Comparison of ENCODE assay signal across 11 cellular contexts in the genomic region with DNA sequence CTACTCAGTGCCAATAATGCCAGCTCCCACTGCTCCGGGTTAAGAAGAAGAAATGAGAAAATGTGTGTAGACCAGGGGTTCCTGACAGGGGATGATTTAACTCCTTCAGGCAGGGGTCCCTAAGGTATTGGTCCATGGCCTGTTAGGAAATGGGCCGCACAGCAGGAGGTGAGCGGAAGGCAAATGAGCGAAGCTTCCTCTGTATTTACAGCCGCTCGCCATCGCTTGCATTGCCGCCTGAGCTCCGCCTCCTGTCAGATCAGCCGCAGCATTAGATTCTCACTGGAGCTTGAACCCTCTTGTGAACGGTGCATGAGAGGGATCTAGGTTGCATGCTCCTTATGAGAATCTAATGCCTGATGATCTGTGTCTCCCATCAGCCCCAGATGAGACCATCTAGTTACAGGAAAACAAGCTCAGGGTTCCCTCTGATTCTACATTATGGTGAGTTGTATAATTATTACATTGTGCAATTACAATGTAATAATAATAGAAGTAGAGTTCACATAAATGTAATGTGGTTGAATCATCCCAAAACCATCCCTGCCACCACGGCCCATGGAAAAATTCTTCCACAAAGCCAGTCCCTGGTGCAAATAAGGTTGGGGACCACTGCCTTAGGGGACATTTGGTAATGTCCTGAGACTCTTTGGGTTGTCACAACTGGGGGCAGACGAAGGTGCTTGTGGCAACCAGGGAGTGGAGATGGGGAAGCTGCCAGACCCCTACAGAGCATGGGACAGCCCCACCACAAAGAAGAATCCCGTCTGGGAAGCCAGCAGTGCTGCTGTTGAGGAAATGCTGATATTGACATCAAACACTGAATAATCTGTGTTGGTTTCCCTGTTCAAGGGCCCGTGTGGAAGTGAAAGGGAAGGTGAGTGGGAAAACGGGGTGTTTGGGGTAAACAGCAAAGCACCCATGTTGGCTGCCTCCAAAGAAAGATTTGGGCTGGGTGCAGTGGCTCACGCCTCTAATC.
DNase-seq lines count a peak whose midpoint lies in the region; ATAC-seq, FAIRE-seq and TF ChIP-seq lines count a peak whose summit lies in the region.
"Had no signal": no experiment of that assay in that cellular context is flagged by ENCODE, and none has a peak within 500 bp of the region (broad histone marks: within the 10 kb centered on the region; RNA-seq: fewer than 3 reads in every experiment).

No MANE protein-coding gene starts in this region.

- no peaks in the 10 kb centered on the region for H3K79me2 ChIP-seq in hepatocyte

- no peak overlapping the region for H3K9ac ChIP-seq in rectal smooth muscle tissue (ENCODE audit: low read length)

- peaks cover 28% of the 10 kb centered on the region for H3K4me1 ChIP-seq in A549
- H3K4me1 ChIP-seq in SJCRH30 = peaks cover 32% of the 10 kb centered on the region
- H3K4me1 ChIP-seq in hepatocyte (ENCODE audit: insufficient read depth) = peaks cover 8% of the 10 kb centered on the region
- H3K4me1 ChIP-seq in rectal smooth muscle tissue (ENCODE audit: control insufficient read depth, insufficient read depth, low read length) = peaks cover 15% of the 10 kb centered on the region

- no peak overlapping the region for H2AFZ ChIP-seq in hepatocyte

- 93% methylated on average over 17 of the region's 17 CpGs for WGBS in A549 (ENCODE audit: missing lambda C conversion rate)
- WGBS in hepatocyte (ENCODE audit: low lambda C conversion rate, missing lambda C conversion rate) = 97% methylated on average over 17 of the region's 17 CpGs

- no peak for TF ChIP-seq POLR2A in A549 (IDR thresholded peaks at IDR 0.05; ENCODE audit: low read length)

- no peaks in the 10 kb centered on the region for H4K20me1 ChIP-seq in hepatocyte (ENCODE audit: insufficient read depth, poor library complexity, severe bottlenecking)

- H3K4me2 ChIP-seq in A549 = peak overlapping the region; percentile 39; the same call in 2 of the 3 replicates
- H3K4me2 ChIP-seq in hepatocyte = no peak overlapping the region

- DNase-seq in A549 (ENCODE audit: low read depth in 1 of 2, low spot score in 1 of 2) = no peak
- no peak for DNase-seq in SJCRH30
- peak; percentile 1 for DNase-seq in hepatocyte (ENCODE audit: low spot score)
- no peak for DNase-seq in hepatic stellate cell (ENCODE audit: low spot score)
- no peak for DNase-seq in omental fat pad (ENCODE audit: low spot score)
- DNase-seq: activated naive CD4-positive, alpha-beta T cell treated with Interleukin-2 at 50 U/mL for 16 hours; AML-193; SHP77 had no signal

- TF ChIP-seq CTCF in A549 (IDR thresholded peaks at IDR 0.05) (no peak), hepatocyte (IDR thresholded peaks at IDR 0.05; ENCODE audit: poor library complexity) (no peak), omental fat pad (IDR thresholded peaks at IDR 0.05) (no peak)

- ATAC-seq in A549 (no peak), omental fat pad (ENCODE audit: low FRiP score) (no peak), GM18520 (IDR thresholded peaks at IDR 0.05; ENCODE audit: unreplicated experiment) (no peak)
- no peak for ATAC-seq in activated CD4-positive, CD25-positive, alpha-beta regulatory T cell treated with anti-CD3 and anti-CD28 coated beads, Interleukin-2, amount 50 U/mL, for 24 hours

- 0 out of 3 replicates have a peak, but pooled peaks cover 4% of the 10 kb centered on the region for H3K9me3 ChIP-seq in A549
- no peaks in the 10 kb centered on the region for H3K9me3 ChIP-seq in SJCRH30 (replicated peaks)
- no peaks in the 10 kb centered on the region for H3K9me3 ChIP-seq in hepatocyte (ENCODE audit: low read depth)

- no peaks in the 10 kb centered on the region for H3K9me2 ChIP-seq in hepatocyte (replicated peaks; ENCODE audit: insufficient read depth)

- CTCF ChIA-PET in A549 (lab: Yijun Ruan, JAX) = no interaction called here

- no peak for FAIRE-seq in A549 (lab: Jason Lieb, UNC)

- no peak overlapping the region for H3K4me3 ChIP-seq in A549
- no peak overlapping the region for H3K4me3 ChIP-seq in SJCRH30
- no peak overlapping the region for H3K4me3 ChIP-seq in hepatocyte
- no peak overlapping the region for H3K4me3 ChIP-seq in rectal smooth muscle tissue (ENCODE audit: low read length)

- H3K27ac ChIP-seq in A549 = peak overlapping the region; percentile 67 to 84
- peak overlapping the region; percentile 63 for H3K27ac ChIP-seq in SJCRH30
- H3K27ac ChIP-seq in hepatocyte = peak overlapping the region; percentile 87
- H3K27ac ChIP-seq in rectal smooth muscle tissue (ENCODE audit: low read depth, low read length) = peak overlapping the region; percentile 88

- H3K27me3 ChIP-seq in SJCRH30 = no peaks in the 10 kb centered on the region
- H3K27me3 ChIP-seq in hepatocyte = no peaks in the 10 kb centered on the region
- H3K27me3 ChIP-seq in rectal smooth muscle tissue (ENCODE audit: control insufficient read depth, insufficient read depth, low read length) = no peaks in the 10 kb centered on the region

- H3K36me3 ChIP-seq in SJCRH30 (no peaks in the 10 kb centered on the region), hepatocyte (replicated peaks; ENCODE audit: insufficient read depth, low read depth) (no peaks in the 10 kb centered on the region), rectal smooth muscle tissue (ENCODE audit: control insufficient read depth, insufficient read depth, low read length) (no peaks in the 10 kb centered on the region)

- TF ChIP-seq EP300 in A549 (IDR thresholded peaks at IDR 0.05) = no peak

- no peak for TF ChIP-seq RAD21 in A549 (conservative IDR thresholded peaks at IDR 0.05 in 1 of 2, IDR thresholded peaks at IDR 0.05 in 1 of 2)

- POLR2A ChIA-PET in A549 (lab: Yijun Ruan, JAX) = no interaction called here

TF ChIP-seq in A549, 52 proteins besides CTCF, POLR2A, EP300 and RAD21:
- no peak for TF ChIP-seq CBX2 (IDR thresholded peaks at IDR 0.05; ENCODE audit: borderline replicate concordance, low read depth)
- no peak for TF ChIP-seq ZFP36 (IDR thresholded peaks at IDR 0.05; ENCODE audit: borderline replicate concordance, partially characterized antibody)
